Comparison of ENCODE assay signal across 19 cellular contexts in genomic region chr3:40047406-40047805, GRCh38.
A peak's percentile ranks its signal among the peaks of the same experiment; 100 is the strongest.
DNase-seq lines count a peak whose midpoint lies in the region; ATAC-seq and TF ChIP-seq lines count a peak whose summit lies in the region.
"Had no signal": no experiment of that assay in that cellular context is flagged by ENCODE, and none has a peak within 500 bp of the region (broad histone marks: within the 10 kb centered on the region; RNA-seq: fewer than 3 reads in every experiment).

No MANE protein-coding gene starts in this region.

- in situ Hi-C loops in gastrocnemius medialis (cut with MboI; ENCODE audit: low sequenced_read_pairs in 4 of 4) = no loop called here

- H3K4me3 ChIP-seq in AG10803 (ENCODE audit: low read length) (no peak overlapping the region), adipocyte (ENCODE audit: low read length) (no peak overlapping the region), gastrocnemius medialis (no peak overlapping the region)
- H3K4me3 ChIP-seq: A549, GM23338 had no signal

- H3K9me3 Mint-ChIP-seq in natural killer cell = peaks cover 2 to 4% of the 10 kb centered on the region in 2 donors

- H3K36me3 ChIP-seq in adipocyte (ENCODE audit: control insufficient read depth, insufficient read depth, low read length, severe bottlenecking) (no peaks in the 10 kb centered on the region), gastrocnemius medialis (no peaks in the 10 kb centered on the region)

- intact Hi-C loops in natural killer cell (cut with micrococcal nuclease) (no loop called here), gastrocnemius medialis (cut with DNase I; ENCODE audit: low total_unique reads) (no loop called here)

- H3K4me1 ChIP-seq in adipocyte (ENCODE audit: control insufficient read depth, insufficient read depth, low read length) (peaks cover 38% of the 10 kb centered on the region), gastrocnemius medialis (no peaks in the 10 kb centered on the region)
- H3K4me1 ChIP-seq: A549 had no signal

- H3K9ac ChIP-seq in adipocyte (ENCODE audit: low read length) = no peak overlapping the region

- no peaks in the 10 kb centered on the region for H3K27me3 ChIP-seq in adipocyte (replicated peaks; ENCODE audit: control insufficient read depth, insufficient read depth, low read length)
- H3K27me3 ChIP-seq in gastrocnemius medialis = no peaks in the 10 kb centered on the region

- no peak overlapping the region for H3K27ac Mint-ChIP-seq in natural killer cell
- H3K27ac Mint-ChIP-seq: CD4-positive, alpha-beta memory T cell; GM23338; H9 had no signal

- no peak overlapping the region for H3K4me3 Mint-ChIP-seq in natural killer cell
- H3K4me3 Mint-ChIP-seq: CD4-positive, alpha-beta memory T cell; GM23338; H9 had no signal

- DNase-seq in AG10803 (ENCODE audit: low read depth) (peak; percentile 22), adipocyte (ENCODE audit: low read depth) (peak; percentile 72), fibroblast of peridontal ligament (ENCODE audit: extremely low read depth) (peak; percentile 56), natural killer cell (no peak), gastrocnemius medialis (no peak), kidney glomerular epithelial cell (lab: John Stamatoyannopoulos, UW) (no peak)
- DNase-seq: 8988T; ACHN; C1 segment of cervical spinal cord; Calu3; CD4-positive, alpha-beta memory T cell; COR-L47; DMS53; DMS79 treated with DMSO at 0.1 percent for 48 hours; GF-D8; H9 had no signal

- no peak for TF ChIP-seq CTCF in AG10803 (conservative IDR thresholded peaks at IDR 0.05; ENCODE audit: low read length)
- TF ChIP-seq CTCF in natural killer cell (IDR thresholded peaks at IDR 0.05) = no peak
- no peak for TF ChIP-seq CTCF in gastrocnemius medialis (IDR thresholded peaks at IDR 0.05 in 4 of 5, conservative IDR thresholded peaks at IDR 0.05 in 1 of 5)

- ATAC-seq in natural killer cell = no peak
- no peak for ATAC-seq in gastrocnemius medialis
- ATAC-seq: A549, GM23338, HCT116 had no signal

- no peaks in the 10 kb centered on the region for H3K4me1 Mint-ChIP-seq in natural killer cell
- H3K4me1 Mint-ChIP-seq: CD4-positive, alpha-beta memory T cell; GM23338 had no signal

- H3K27ac ChIP-seq in gastrocnemius medialis = no peak overlapping the region
- H3K27ac ChIP-seq: A549 had no signal

- H3K9me3 ChIP-seq in adipocyte (ENCODE audit: control insufficient read depth, low read length) (peaks cover 5% of the 10 kb centered on the region), gastrocnemius medialis (no peaks in the 10 kb centered on the region)
- H3K9me3 ChIP-seq: A549 had no signal

- no peaks in the 10 kb centered on the region for H3K27me3 Mint-ChIP-seq in natural killer cell (ENCODE audit: low read depth in 2 of 2)
- H3K27me3 Mint-ChIP-seq: CD4-positive, alpha-beta memory T cell had no signal

- TF ChIP-seq POLR2A in gastrocnemius medialis (IDR thresholded peaks at IDR 0.05) = no peak

- no peaks in the 10 kb centered on the region for H3K36me3 Mint-ChIP-seq in natural killer cell
- H3K36me3 Mint-ChIP-seq: CD4-positive, alpha-beta memory T cell had no signal

Comparison
In these comparisons a context has a peak if more than half of its experiments do, and no peak if none do; other contexts are left out.
1. DNase-seq: peak in AG10803 (single experiment), adipocyte (single experiment) and fibroblast of peridontal ligament (single experiment); none in natural killer cell (single experiment), gastrocnemius medialis (0 of 2) and kidney glomerular epithelial cell (single experiment).